Comparison of ENCODE assay signal across 23 cellular contexts in the genomic region with DNA sequence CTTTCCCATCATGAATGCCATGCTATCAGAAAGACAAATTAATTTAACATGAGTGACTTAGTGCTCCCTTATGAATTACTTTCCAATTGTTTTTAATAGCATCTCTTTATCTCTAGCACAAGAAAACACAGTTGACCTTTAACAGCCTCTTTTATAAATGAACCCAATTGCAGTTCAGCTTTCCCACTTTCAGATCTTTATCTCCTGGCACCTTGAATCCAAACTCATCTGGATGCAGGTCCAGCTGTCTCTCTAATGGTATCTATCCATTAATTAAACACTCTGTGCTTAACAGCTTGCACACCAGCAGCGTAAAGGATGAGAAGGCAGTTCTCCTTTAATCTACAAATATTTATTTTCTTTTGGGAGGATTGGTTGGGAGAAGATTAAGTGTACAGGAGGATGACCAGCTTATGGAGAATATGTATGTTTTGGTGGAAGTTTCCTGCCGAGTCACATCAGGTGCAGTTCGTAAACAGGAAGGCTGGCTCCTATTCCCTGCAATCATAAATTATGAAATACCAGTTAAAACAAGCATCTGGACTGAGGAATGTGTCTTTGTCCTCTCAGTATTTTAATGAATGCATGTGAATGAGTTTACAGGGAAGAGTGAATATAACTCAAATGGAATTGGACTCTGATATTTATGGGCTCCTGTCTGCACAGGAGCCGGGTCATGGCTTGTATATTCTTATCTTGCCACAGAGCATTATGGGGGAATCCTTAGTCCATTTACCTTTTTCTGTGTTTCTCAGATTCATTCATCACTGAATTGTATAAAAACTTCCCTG.
DNase-seq lines count a peak whose midpoint lies in the region; FAIRE-seq and TF ChIP-seq lines count a peak whose summit lies in the region.
"Had no signal": no experiment of that assay in that cellular context is flagged by ENCODE, and none has a peak within 500 bp of the region (broad histone marks: within the 10 kb centered on the region; RNA-seq: fewer than 3 reads in every experiment).

No MANE protein-coding gene starts in this region.

- H4K20me1 ChIP-seq in endothelial cell of umbilical vein (replicated peaks; ENCODE audit: control insufficient read depth, extremely low read depth, insufficient read depth, low read length) (no peaks in the 10 kb centered on the region), GM23248 (ENCODE audit: insufficient read depth) (no peaks in the 10 kb centered on the region)
- H4K20me1 ChIP-seq: BLaER1 treated with 17β-estradiol and CSF1 and Interleukin-3, amounts not matched to agents 10 nM and 100 nM had no signal

- H3K27ac Mint-ChIP-seq in CD14-positive monocyte: no peak overlapping the region
- H3K27ac Mint-ChIP-seq: activated CD4-positive, alpha-beta T cell treated with anti-CD3 and anti-CD28 coated beads for 36 hours; activated naive CD4-positive, alpha-beta T cell treated with anti-CD3 and anti-CD28 coated beads, Interleukin-2, amount 50 U/mL, for 24 hours had no signal

- TF ChIP-seq POLR2A in endothelial cell of umbilical vein (IDR thresholded peaks at IDR 0.05; ENCODE audit: low read depth, low read length) (no peak), suprapubic skin (IDR thresholded peaks at IDR 0.05) (no peak)

- H3K9me3 Mint-ChIP-seq in CD14-positive monocyte: peaks cover 0 to 1% (median 0%) of the 10 kb centered on the region in 7 donors
- H3K9me3 Mint-ChIP-seq: activated naive CD4-positive, alpha-beta T cell treated with anti-CD3 and anti-CD28 coated beads, Interleukin-2, amount 50 U/mL, for 24 hours; neural crest cell had no signal

- H3K9me3 ChIP-seq in A673 (ENCODE audit: low read depth, low read length, poor library complexity, severe bottlenecking) (no peaks in the 10 kb centered on the region), HEK293 (ENCODE audit: control insufficient read depth, insufficient read depth, low read depth, low read length) (no peaks in the 10 kb centered on the region), endothelial cell of umbilical vein (replicated peaks; ENCODE audit: control insufficient read depth, insufficient read depth, low read length) (no peaks in the 10 kb centered on the region), suprapubic skin (no peaks in the 10 kb centered on the region), GM23248 (ENCODE audit: low read depth) (no peaks in the 10 kb centered on the region)
- H3K9me3 ChIP-seq: BLaER1 treated with 17β-estradiol and CSF1 and Interleukin-3, amounts not matched to agents 10 nM and 100 nM; ovary; upper lobe of left lung had no signal

- H3F3A ChIP-seq in GM23248 (ENCODE audit: insufficient read depth): no peaks in the 10 kb centered on the region

- CTCF ChIA-PET in A673 (lab: Charles Lee) (no interaction called here), HEK293 (lab: Yijun Ruan, JAX) (interaction anchor here (0.6 to 1.0 kb wide), 3 partner anchors 10 to 309 kb away, joined by 3 to 5 read pairs (median 3); no protein-coding TSS in a partner anchor), endothelial cell of umbilical vein (lab: Charles Lee) (no interaction called here)

- H3K9ac ChIP-seq in endothelial cell of umbilical vein (replicated peaks; ENCODE audit: extremely low read depth, insufficient read depth, low read length) (no peak overlapping the region), GM23248 (no peak overlapping the region)
- H3K9ac ChIP-seq: BLaER1 treated with 17β-estradiol and CSF1 and Interleukin-3, amounts not matched to agents 10 nM and 100 nM had no signal

- H3K4me3 ChIP-seq in A673 (ENCODE audit: low read depth, low read length, poor library complexity, severe bottlenecking) (no peak overlapping the region), HEK293 (ENCODE audit: low read depth, low read length) (no peak overlapping the region), endothelial cell of umbilical vein (replicated peaks in 1 of 3; ENCODE audit: insufficient read depth in 1 of 3, low read depth in 1 of 3, low read length in 3 of 3) (no peak overlapping the region), suprapubic skin (no peak overlapping the region), GM23248 (no peak overlapping the region)
- H3K4me3 ChIP-seq: BLaER1 treated with 17β-estradiol and CSF1 and Interleukin-3, amounts not matched to agents 10 nM and 100 nM; ovary; upper lobe of left lung had no signal

- no peak overlapping the region for H3K4me3 Mint-ChIP-seq in CD14-positive monocyte
- H3K4me3 Mint-ChIP-seq: activated CD4-positive, alpha-beta T cell treated with anti-CD3 and anti-CD28 coated beads for 36 hours; activated naive CD4-positive, alpha-beta T cell treated with anti-CD3 and anti-CD28 coated beads, Interleukin-2, amount 50 U/mL, for 24 hours; neural crest cell had no signal

- no peaks in the 10 kb centered on the region for H3K9me1 ChIP-seq in endothelial cell of umbilical vein (replicated peaks; ENCODE audit: control insufficient read depth, extremely low read depth, insufficient read depth, low read length)

- peak overlapping the region; percentile 21 for H3K27ac ChIP-seq in A673 (ENCODE audit: low read depth, low read length, poor library complexity, severe bottlenecking)
- no peak overlapping the region for H3K27ac ChIP-seq in HEK293 (ENCODE audit: extremely low read depth, low read depth, low read length)
- H3K27ac ChIP-seq in endothelial cell of umbilical vein (ENCODE audit: insufficient read depth, low read depth, low read length): no peak overlapping the region
- H3K27ac ChIP-seq in suprapubic skin: no peak overlapping the region
- H3K27ac ChIP-seq in GM23248: no peak overlapping the region
- H3K27ac ChIP-seq: BLaER1 treated with 17β-estradiol and CSF1 and Interleukin-3, amounts not matched to agents 10 nM and 100 nM; ovary; RWPE1; upper lobe of left lung had no signal

- no peaks in the 10 kb centered on the region for H3K36me3 ChIP-seq in A673 (ENCODE audit: insufficient read depth, low read length, poor library complexity, severe bottlenecking)
- H3K36me3 ChIP-seq in HEK293 (ENCODE audit: control insufficient read depth in 2 of 2, insufficient read depth in 1 of 2, low read length in 2 of 2): no peaks in the 10 kb centered on the region
- no peaks in the 10 kb centered on the region for H3K36me3 ChIP-seq in endothelial cell of umbilical vein (ENCODE audit: control insufficient read depth in 2 of 2, extremely low read depth in 1 of 2, insufficient read depth in 2 of 2, low read length in 2 of 2)
- no peaks in the 10 kb centered on the region for H3K36me3 ChIP-seq in suprapubic skin
- H3K36me3 ChIP-seq in GM23248 (ENCODE audit: low read depth): no peaks in the 10 kb centered on the region
- H3K36me3 ChIP-seq: BLaER1 treated with 17β-estradiol and CSF1 and Interleukin-3, amounts not matched to agents 10 nM and 100 nM; ovary; upper lobe of left lung had no signal

- H3K27me3 Mint-ChIP-seq in CD14-positive monocyte (ENCODE audit: low read depth in 3 of 3): no peaks in the 10 kb centered on the region
- H3K27me3 Mint-ChIP-seq: activated CD4-positive, alpha-beta T cell treated with anti-CD3 and anti-CD28 coated beads for 36 hours; activated naive CD4-positive, alpha-beta T cell treated with anti-CD3 and anti-CD28 coated beads, Interleukin-2, amount 50 U/mL, for 24 hours had no signal

- dilution Hi-C loops in endothelial cell of umbilical vein (cut with MboI; ENCODE audit: extremely low pct_ligation_motif_present, low sequenced_read_pairs): no loop called here

- WGBS in suprapubic skin: 49% methylated on average over 4 of the region's 4 CpGs
- 90 to 94% methylated on average over 4 of the region's 4 CpGs for WGBS in GM23248 (ENCODE audit: low coverage in 1 of 2, low lambda C conversion rate in 2 of 2, missing lambda C conversion rate in 2 of 2), 2 experiments

- H3K4me1 ChIP-seq in A673 (ENCODE audit: insufficient read depth, low read length, poor library complexity, severe bottlenecking) (peaks cover 5% of the 10 kb centered on the region), HEK293 (ENCODE audit: control insufficient read depth, insufficient read depth, low read length) (peaks cover 11% of the 10 kb centered on the region), endothelial cell of umbilical vein (ENCODE audit: control insufficient read depth, extremely low read depth, insufficient read depth, low read length) (no peaks in the 10 kb centered on the region), suprapubic skin (no peaks in the 10 kb centered on the region), GM23248 (ENCODE audit: insufficient read depth) (no peaks in the 10 kb centered on the region)

- H3K36me3 Mint-ChIP-seq in CD14-positive monocyte: no peaks in the 10 kb centered on the region
- H3K36me3 Mint-ChIP-seq: activated naive CD4-positive, alpha-beta T cell treated with anti-CD3 and anti-CD28 coated beads, Interleukin-2, amount 50 U/mL, for 24 hours had no signal

- BruUV-seq in A673 (replicated peaks; lab: Mats Ljungman, UMichigan) (no TSS peak), endothelial cell of umbilical vein (replicated peaks; lab: Mats Ljungman, UMichigan) (no TSS peak)

- POLR2A ChIA-PET in A673 (lab: Charles Lee; ENCODE audit: low non-redundant PET): no interaction called here
- POLR2A ChIA-PET in HEK293 (lab: Yijun Ruan, JAX): no interaction called here
- POLR2A ChIA-PET in endothelial cell of umbilical vein (lab: Charles Lee): no interaction called here

- TF ChIP-seq CTCF in A673 (conservative IDR thresholded peaks at IDR 0.05; ENCODE audit: low read depth, low read length) (no peak), HEK293 (tag by site-specific recombination; IDR thresholded peaks at IDR 0.05) (no peak), endothelial cell of umbilical vein (IDR thresholded peaks at IDR 0.05; ENCODE audit: extremely low read depth in 1 of 2, insufficient read depth in 1 of 2, low read depth in 1 of 2, low read length in 2 of 2) (no peak), CD14-positive monocyte (IDR thresholded peaks at IDR 0.05) (no peak), suprapubic skin (IDR thresholded peaks at IDR 0.05) (no peak)

- peaks cover 6% of the 10 kb centered on the region for H3K4me1 Mint-ChIP-seq in CD14-positive monocyte
- H3K4me1 Mint-ChIP-seq: activated naive CD4-positive, alpha-beta T cell treated with anti-CD3 and anti-CD28 coated beads, Interleukin-2, amount 50 U/mL, for 24 hours had no signal

- in situ Hi-C loops in GM23248 (cut with MboI): no loop called here

- TF ChIP-seq EP300 in suprapubic skin (IDR thresholded peaks at IDR 0.05): no peak

- no peak for FAIRE-seq in endothelial cell of umbilical vein (lab: Jason Lieb, UNC)
- FAIRE-seq: G401.6, small intestine had no signal

- H3K79me2 ChIP-seq in endothelial cell of umbilical vein (ENCODE audit: control insufficient read depth, insufficient read depth, low read length) (no peaks in the 10 kb centered on the region), GM23248 (ENCODE audit: insufficient read depth) (no peaks in the 10 kb centered on the region)

- H3K4me2 ChIP-seq in endothelial cell of umbilical vein (ENCODE audit: insufficient read depth, low read length): no peak overlapping the region
- no peak overlapping the region for H3K4me2 ChIP-seq in GM23248 (ENCODE audit: unreplicated experiment)
- H3K4me2 ChIP-seq: BLaER1 treated with 17β-estradiol and CSF1 and Interleukin-3, amounts not matched to agents 10 nM and 100 nM had no signal

- H2AFZ ChIP-seq in endothelial cell of umbilical vein (ENCODE audit: low read depth, low read length) (no peak overlapping the region), GM23248 (no peak overlapping the region)

- DNase-seq in A673 (ENCODE audit: low spot score) (peak; percentile 40), NCI-H748 treated with DMSO at 0.1 percent for 48 hours (lab: John Stamatoyannopoulos, UW) (peak; percentile 22), endothelial cell of umbilical vein (ENCODE audit: low read depth, low spot score) (peak; percentile 35), CD14-positive monocyte (ENCODE audit: low spot score) (no peak), suprapubic skin (ENCODE audit: low spot score in 2 of 2) (no peak), GM23248 (no peak)
- no peak for DNase-seq in stimulated activated CD4-positive, alpha-beta T cell treated with anti-CD3 and anti-CD28 coated beads, Interleukin-1b, Interleukin-23, amount 100 ng/mL, for 48 hours
- DNase-seq: activated CD4-positive, alpha-beta T cell treated with anti-CD3 and anti-CD28 coated beads for 36 hours; amniotic stem cell; DMS79; hypothalamus; NCI-H1436 treated with DMSO at 0.1 percent for 48 hours; NCI-H774; ovary; small intestine; stimulated activated naive CD4-positive, alpha-beta T cell; upper lobe of left lung had no signal

- H3K9me2 ChIP-seq in GM23248 (ENCODE audit: insufficient read depth): no peaks in the 10 kb centered on the region

- intact Hi-C loops in A673 (cut with micrococcal nuclease; ENCODE audit: unreplicated experiment) (no loop called here), endothelial cell of umbilical vein (cut with micrococcal nuclease) (no loop called here), CD14-positive monocyte (cut with micrococcal nuclease) (no loop called here)

- H3K27me3 ChIP-seq in A673 (replicated peaks; ENCODE audit: insufficient read depth, low read depth, low read length, poor library complexity): no peaks in the 10 kb centered on the region
- H3K27me3 ChIP-seq in endothelial cell of umbilical vein (ENCODE audit: control insufficient read depth in 2 of 2, insufficient read depth in 2 of 2, low read length in 2 of 2): peaks cover 0 to 2% of the 10 kb centered on the region in 2 experiments
- H3K27me3 ChIP-seq in suprapubic skin: no peaks in the 10 kb centered on the region
- H3K27me3 ChIP-seq in GM23248 (replicated peaks; ENCODE audit: insufficient read depth): no peaks in the 10 kb centered on the region
- H3K27me3 ChIP-seq: BLaER1 treated with 17β-estradiol and CSF1 and Interleukin-3, amounts not matched to agents 10 nM and 100 nM; ovary; upper lobe of left lung had no signal

Comparison
In these comparisons a context has a peak if more than half of its experiments do, and no peak if none do; other contexts are left out.
1. DNase-seq: peak in A673 (single experiment), NCI-H748 treated with DMSO at 0.1 percent for 48 hours (single experiment) and endothelial cell of umbilical vein (single experiment); none in CD14-positive monocyte (single experiment), suprapubic skin (0 of 2), stimulated activated CD4-positive, alpha-beta T cell treated with anti-CD3 and anti-CD28 coated beads, Interleukin-1b, Interleukin-23, amount 100 ng/mL, for 48 hours (single experiment) and GM23248 (single experiment).